27 cellular contexts compared by ENCODE assay signal in genomic region chr20:44796311-44796710, GRCh38. TPM values are rescaled to one million over a fixed set of nuclear protein-coding genes. Genes with fewer than 3 reads are reported as not detected.
"Had no signal": no experiment of that assay in that cellular context is flagged by ENCODE, and none has a peak within 500 bp of the region (broad histone marks: within the 10 kb centered on the region; RNA-seq: fewer than 3 reads in every experiment).

No MANE protein-coding gene starts in this region.

- H3K36me3 ChIP-seq: ascending aorta, brain microvascular endothelial cell, esophagus muscularis mucosa, gastrocnemius medialis had no signal

- DNase-seq: activated CD4-positive, alpha-beta memory T cell treated with anti-CD3 and anti-CD28 coated beads, Interleukin-2, amount 10 ng/mL, durations not matched to agents 7 days and 5 days; activated CD4-positive, alpha-beta T cell treated with anti-CD3 and anti-CD28 coated beads for 1 hour; activated CD4-positive, alpha-beta T cell treated with anti-CD3 and anti-CD28 coated beads for 4 hours; activated CD4-positive, alpha-beta T cell treated with anti-CD3 and anti-CD28 coated beads, Interleukin-2, amount 10 ng/mL, durations not matched to agents 7 days and 5 days; activated CD4-positive, alpha-beta T cell treated with anti-CD3 and anti-CD28 coated beads, Interleukin-2, amount 50 U/mL, for 4 hours; activated CD8-positive, alpha-beta memory T cell treated with anti-CD3 and anti-CD28 coated beads, Interleukin-2, amount 50 U/mL, for 48 hours; activated gamma-delta T cell; activated naive CD4-positive, alpha-beta T cell; activated naive CD4-positive, alpha-beta T cell treated with anti-CD3 and anti-CD28 coated beads, Interleukin-2, amount 10 ng/mL, durations not matched to agents 7 days and 5 days; activated naive CD8-positive, alpha-beta T cell treated with anti-CD3 and anti-CD28 coated beads, Interleukin-2, amount 10 ng/mL, durations not matched to agents 7 days and 5 days; activated T-cell treated with anti-CD3 and anti-CD28 coated beads for 4 hours; activated T-cell treated with anti-CD3 and anti-CD28 coated beads, Interleukin-2, amount 50 U/mL, for 24 hours; activated T-cell treated with anti-CD3 and anti-CD28 coated beads, Interleukin-2, amount 50 U/mL, for 72 hours; brain microvascular endothelial cell; dorsolateral prefrontal cortex; effector memory CD4-positive, alpha-beta T cell; erythroblast; foreskin keratinocyte; gastrocnemius medialis; glutamatergic neuron; T-helper 1 cell; T-helper 2 cell had no signal

- H3K27me3 ChIP-seq: ascending aorta, dorsolateral prefrontal cortex, gastrocnemius medialis had no signal

- H3K4me1 ChIP-seq: ascending aorta, esophagus muscularis mucosa, foreskin keratinocyte had no signal

- H3K27ac ChIP-seq: ascending aorta, brain microvascular endothelial cell, coronary artery, dorsolateral prefrontal cortex, esophagus muscularis mucosa, foreskin keratinocyte, gastrocnemius medialis had no signal

- ATAC-seq: activated naive CD4-positive, alpha-beta T cell treated with anti-CD3 and anti-CD28 coated beads, Interleukin-2, amount 50 U/mL, for 72 hours; activated T-cell treated with anti-CD3 and anti-CD28 coated beads, Interleukin-2, amount 50 U/mL, for 72 hours; foreskin keratinocyte; gastrocnemius medialis had no signal

- H3K9me3 ChIP-seq: ascending aorta, esophagus muscularis mucosa, gastrocnemius medialis had no signal

- H3K4me3 ChIP-seq: ascending aorta, coronary artery, dorsolateral prefrontal cortex, esophagus muscularis mucosa, gastrocnemius medialis had no signal

- FAIRE-seq: bronchial epithelial cell had no signal

RNA-seq across cellular contexts. Expression of gene RIMS4, which starts 14.0 kb away (rescaled TPM):
- total RNA-seq: activated CD4-positive, alpha-beta memory T cell treated with anti-CD3 and anti-CD28 coated beads, Interleukin-2, amount 10 ng/mL, durations not matched to agents 7 days and 5 days; activated CD4-positive, alpha-beta T cell treated with anti-CD3 and anti-CD28 coated beads, Interleukin-2, amount 10 ng/mL, durations not matched to agents 7 days and 5 days; activated naive CD8-positive, alpha-beta T cell treated with anti-CD3 and anti-CD28 coated beads, Interleukin-2, amount 10 ng/mL, durations not matched to agents 7 days and 5 days; bronchial epithelial cell; foreskin keratinocyte had no signal
- polyA plus RNA-seq: foreskin keratinocyte had no signal

RNA-seq across cellular contexts. Expression of gene KCNK15, which starts 50.6 kb away (rescaled TPM):
- total RNA-seq: activated CD4-positive, alpha-beta memory T cell treated with anti-CD3 and anti-CD28 coated beads, Interleukin-2, amount 10 ng/mL, durations not matched to agents 7 days and 5 days; activated CD4-positive, alpha-beta T cell treated with anti-CD3 and anti-CD28 coated beads, Interleukin-2, amount 10 ng/mL, durations not matched to agents 7 days and 5 days; activated naive CD8-positive, alpha-beta T cell treated with anti-CD3 and anti-CD28 coated beads, Interleukin-2, amount 10 ng/mL, durations not matched to agents 7 days and 5 days; foreskin keratinocyte had no signal
